ENCODE assay signal across 1 cellular context in the genomic region with DNA sequence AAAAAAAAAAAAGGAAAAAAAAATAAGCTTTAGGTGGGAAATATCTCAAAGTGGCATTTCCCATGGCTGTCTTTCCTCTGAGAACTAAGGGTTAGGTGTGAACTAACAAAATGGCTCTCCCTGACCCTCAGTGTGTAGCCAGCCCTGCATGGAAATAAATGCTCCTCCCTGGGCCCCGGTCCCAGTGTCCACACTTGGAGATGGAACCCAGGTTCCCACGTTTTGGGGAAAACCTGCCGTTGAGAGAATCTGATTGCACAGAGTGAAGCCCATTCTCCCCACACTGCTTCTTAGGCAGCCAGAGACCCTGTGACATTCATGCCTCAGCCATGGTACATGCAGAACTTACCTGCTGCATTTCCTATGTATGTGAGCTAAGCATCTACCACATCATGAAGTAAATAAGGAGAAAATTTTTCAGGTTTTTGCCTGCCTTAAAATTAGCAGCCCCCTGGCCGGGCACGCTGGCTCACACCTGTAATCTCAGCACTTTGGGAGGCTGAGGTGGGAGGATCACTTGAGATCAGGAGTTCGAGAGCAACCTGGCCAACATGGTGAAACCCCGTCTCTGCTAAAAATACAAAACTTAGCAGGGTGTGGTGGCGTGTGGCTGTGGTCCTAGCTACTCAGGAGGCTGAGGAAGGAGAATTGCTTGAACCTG.
TF ChIP-seq lines count a peak whose summit lies in the region.

No MANE protein-coding gene starts in this region.

TF ChIP-seq in GM12878, 131 proteins besides CTCF, POLR2A, EP300 and RAD21:
- TF ChIP-seq SUZ12 (IDR thresholded peaks at IDR 0.05; ENCODE audit: unreplicated experiment): no peak
- TF ChIP-seq KLF5 (IDR thresholded peaks at IDR 0.05; ENCODE audit: partially characterized antibody): no peak
- no peak for TF ChIP-seq HDAC6 (IDR thresholded peaks at IDR 0.05; ENCODE audit: unreplicated experiment)
- TF ChIP-seq SMARCA5 (IDR thresholded peaks at IDR 0.05): no peak
- TF ChIP-seq MYB (IDR thresholded peaks at IDR 0.05; ENCODE audit: borderline replicate concordance, low read depth, low read length): no peak
- no peak for TF ChIP-seq SREBF1 (IDR thresholded peaks at IDR 0.05; ENCODE audit: low read length)
- TF ChIP-seq, protein P1, sequence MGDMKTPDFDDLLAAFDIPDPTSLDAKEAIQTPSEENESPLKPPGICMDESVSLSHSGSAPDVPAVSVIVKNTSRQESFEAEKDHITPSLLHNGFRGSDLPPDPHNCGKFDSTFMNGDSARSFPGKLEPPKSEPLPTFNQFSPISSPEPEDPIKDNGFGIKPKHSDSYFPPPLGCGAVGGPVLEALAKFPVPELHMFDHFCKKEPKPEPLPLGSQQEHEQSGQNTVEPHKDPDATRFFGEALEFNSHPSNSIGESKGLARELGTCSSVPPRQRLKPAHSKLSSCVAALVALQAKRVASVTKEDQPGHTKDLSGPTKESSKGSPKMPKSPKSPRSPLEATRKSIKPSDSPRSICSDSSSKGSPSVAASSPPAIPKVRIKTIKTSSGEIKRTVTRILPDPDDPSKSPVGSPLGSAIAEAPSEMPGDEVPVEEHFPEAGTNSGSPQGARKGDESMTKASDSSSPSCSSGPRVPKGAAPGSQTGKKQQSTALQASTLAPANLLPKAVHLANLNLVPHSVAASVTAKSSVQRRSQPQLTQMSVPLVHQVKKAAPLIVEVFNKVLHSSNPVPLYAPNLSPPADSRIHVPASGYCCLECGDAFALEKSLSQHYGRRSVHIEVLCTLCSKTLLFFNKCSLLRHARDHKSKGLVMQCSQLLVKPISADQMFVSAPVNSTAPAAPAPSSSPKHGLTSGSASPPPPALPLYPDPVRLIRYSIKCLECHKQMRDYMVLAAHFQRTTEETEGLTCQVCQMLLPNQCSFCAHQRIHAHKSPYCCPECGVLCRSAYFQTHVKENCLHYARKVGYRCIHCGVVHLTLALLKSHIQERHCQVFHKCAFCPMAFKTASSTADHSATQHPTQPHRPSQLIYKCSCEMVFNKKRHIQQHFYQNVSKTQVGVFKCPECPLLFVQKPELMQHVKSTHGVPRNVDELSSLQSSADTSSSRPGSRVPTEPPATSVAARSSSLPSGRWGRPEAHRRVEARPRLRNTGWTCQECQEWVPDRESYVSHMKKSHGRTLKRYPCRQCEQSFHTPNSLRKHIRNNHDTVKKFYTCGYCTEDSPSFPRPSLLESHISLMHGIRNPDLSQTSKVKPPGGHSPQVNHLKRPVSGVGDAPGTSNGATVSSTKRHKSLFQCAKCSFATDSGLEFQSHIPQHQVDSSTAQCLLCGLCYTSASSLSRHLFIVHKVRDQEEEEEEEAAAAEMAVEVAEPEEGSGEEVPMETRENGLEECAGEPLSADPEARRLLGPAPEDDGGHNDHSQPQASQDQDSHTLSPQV (IDR thresholded peaks at IDR 0.05): no peak
- no peak for TF ChIP-seq SUPT20H (IDR thresholded peaks at IDR 0.05; ENCODE audit: borderline replicate concordance, control insufficient read depth, low read depth, low read length)
- TF ChIP-seq STAT3 (IDR thresholded peaks at IDR 0.05; ENCODE audit: low read depth, low read length): no peak
